Comparison of ENCODE assay signal across 17 cellular contexts in the genomic region with DNA sequence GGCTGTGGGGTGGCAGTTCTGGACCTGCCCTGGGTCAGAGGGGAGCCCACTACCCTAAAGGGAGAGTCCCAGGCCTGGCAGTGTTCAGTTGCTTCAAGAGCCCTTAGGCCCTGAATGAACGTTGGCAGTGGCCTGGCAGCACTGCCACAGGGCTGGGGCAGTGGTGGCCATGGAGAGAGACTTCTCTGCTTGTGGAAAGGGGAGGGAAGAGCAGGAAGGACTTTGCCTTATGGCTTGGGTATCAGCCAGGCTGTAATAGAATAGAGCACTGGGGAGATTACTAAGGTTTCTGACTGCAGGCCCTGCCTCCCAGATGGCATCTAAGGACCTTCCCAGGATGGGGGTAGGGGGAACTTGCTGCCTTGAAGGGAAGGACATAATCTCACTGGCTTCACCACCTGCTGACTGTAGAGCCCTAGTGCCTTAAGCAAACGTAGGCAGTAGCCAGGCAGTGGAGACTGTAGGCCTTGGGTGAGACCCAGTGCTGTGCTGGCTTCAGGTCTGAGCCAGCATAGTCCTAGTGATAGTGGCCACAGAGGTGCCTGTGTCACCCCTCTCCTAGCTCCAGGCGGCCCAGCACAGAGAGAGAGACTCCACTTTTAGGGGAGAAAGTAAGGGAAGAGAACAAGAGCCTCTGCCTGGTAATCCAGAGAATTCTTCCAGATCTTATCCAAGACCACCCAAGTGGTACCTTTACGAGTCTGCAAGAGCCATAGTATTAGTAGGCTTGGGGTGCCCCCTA. TPM values are rescaled to one million over a fixed set of nuclear protein-coding genes. Genes with fewer than 3 reads are reported as not detected.
DNase-seq lines count a peak whose midpoint lies in the region; ATAC-seq, FAIRE-seq and TF ChIP-seq lines count a peak whose summit lies in the region.
"Had no signal": no experiment of that assay in that cellular context is flagged by ENCODE, and none has a peak within 500 bp of the region (broad histone marks: within the 10 kb centered on the region; RNA-seq: fewer than 3 reads in every experiment).

No MANE protein-coding gene starts in this region.

- DNase-seq in breast epithelium (ENCODE audit: low spot score in 2 of 2) (no peak), mammary epithelial cell (no peak), K562 (ENCODE audit: extremely low read depth in 1 of 4, low spot score in 3 of 4) (no peak), mesenteric fat pad (ENCODE audit: low spot score) (peak; percentile 26), GM19238 (ENCODE audit: insufficient read length, low spot score) (no peak), superior temporal gyrus (ENCODE audit: extremely low spot score) (no peak), H7 (no peak)
- DNase-seq: activated B cell treated with CpG ODN at 0.5 μM for 24 hours, amygdala, kidney glomerular epithelial cell, MV-4-11, NCI-H510A treated with DMSO at 0.1 percent for 48 hours, nucleus accumbens had no signal

- H3K4me1 ChIP-seq in breast epithelium (no peaks in the 10 kb centered on the region), mammary epithelial cell (ENCODE audit: insufficient read depth, low read length) (no peaks in the 10 kb centered on the region), K562 (replicated peaks in 1 of 2; ENCODE audit: control insufficient read depth in 2 of 2, insufficient read depth in 2 of 2, low read length in 2 of 2) (peaks cover 0 to 7% of the 10 kb centered on the region in 2 experiments; a peak in 4 of 5 replicates)
- H3K4me1 ChIP-seq: tibial nerve had no signal

- H2AFZ ChIP-seq in mammary epithelial cell (ENCODE audit: low read depth, low read length) (no peak overlapping the region), K562 (ENCODE audit: low read depth, low read length) (no peak overlapping the region)

- H3K27ac ChIP-seq in breast epithelium (peak overlapping the region; percentile 25 to 28), mammary epithelial cell (ENCODE audit: insufficient read depth, low read depth, low read length) (no peak overlapping the region), K562 (ENCODE audit: extremely low read depth, low read depth, low read length) (no peak overlapping the region)
- H3K27ac ChIP-seq: tibial nerve had no signal

- BruUV-seq in mammary epithelial cell (replicated peaks; lab: Mats Ljungman, UMichigan): no TSS peak
- no TSS peak for BruUV-seq in K562 (replicated peaks; lab: Mats Ljungman, UMichigan)

- H3K27me3 ChIP-seq in breast epithelium (no peaks in the 10 kb centered on the region), mammary epithelial cell (ENCODE audit: insufficient read depth, low read length) (no peaks in the 10 kb centered on the region), K562 (ENCODE audit: control insufficient read depth in 2 of 2, insufficient read depth in 2 of 2, low read length in 2 of 2) (no peaks in the 10 kb centered on the region), H7 (ENCODE audit: control insufficient read depth, insufficient read depth, low read length) (no peaks in the 10 kb centered on the region)
- H3K27me3 ChIP-seq: tibial nerve had no signal

- H3K36me3 ChIP-seq in breast epithelium (no peaks in the 10 kb centered on the region), mammary epithelial cell (ENCODE audit: insufficient read depth, low read length) (no peaks in the 10 kb centered on the region), K562 (ENCODE audit: control insufficient read depth, insufficient read depth, low read length) (no peaks in the 10 kb centered on the region), H7 (replicated peaks; ENCODE audit: control insufficient read depth, insufficient read depth, low read length) (no peaks in the 10 kb centered on the region)
- H3K36me3 ChIP-seq: tibial nerve had no signal

- H3K9me3 ChIP-seq in breast epithelium (no peaks in the 10 kb centered on the region), mammary epithelial cell (replicated peaks; ENCODE audit: insufficient read depth, low read length) (no peaks in the 10 kb centered on the region), K562 (replicated peaks; ENCODE audit: control insufficient read depth, insufficient read depth, low read depth, low read length) (no peaks in the 10 kb centered on the region)
- H3K9me3 ChIP-seq: tibial nerve had no signal

- H3K9me1 ChIP-seq in K562 (ENCODE audit: control insufficient read depth, insufficient read depth, low read length): no peaks in the 10 kb centered on the region

- H4K20me1 ChIP-seq in mammary epithelial cell (ENCODE audit: insufficient read depth, low read length) (no peaks in the 10 kb centered on the region), K562 (replicated peaks; ENCODE audit: control insufficient read depth, insufficient read depth, low read length) (no peaks in the 10 kb centered on the region)

- peak; percentile 46 to 62 for TF ChIP-seq RAD21 in K562 (CRISPR knock-in tag; conservative IDR thresholded peaks at IDR 0.05 in 1 of 2, IDR thresholded peaks at IDR 0.05 in 1 of 2)

- CTCF ChIA-PET in mammary epithelial cell (lab: Charles Lee; ENCODE audit: low non-redundant PET): no interaction called here
- CTCF ChIA-PET in K562 (lab: Yijun Ruan, JAX; ENCODE audit: low intra/inter-chr PET ratio): interaction anchor here (0.9 kb wide), 1 partner anchor 102 kb away, joined by 3 read pairs; no protein-coding TSS in a partner anchor

- H3K4me2 ChIP-seq in mammary epithelial cell (ENCODE audit: insufficient read depth, low read depth, low read length) (no peak overlapping the region), K562 (ENCODE audit: insufficient read depth, low read length) (no peak overlapping the region)

- in situ Hi-C loops in mammary epithelial cell (cut with MboI; ENCODE audit: low sequenced_read_pairs in 2 of 2) (no loop called here), K562 (cut with MboI) (no loop called here)

- no peak for FAIRE-seq in K562 (lab: Jason Lieb, UNC)
- FAIRE-seq: A204.1, D721Med had no signal

- dilution Hi-C loops in mammary epithelial cell (cut with HindIII; ENCODE audit: low sequenced_read_pairs): no loop called here

- TF ChIP-seq CTCF in breast epithelium (IDR thresholded peaks at IDR 0.05): no peak
- TF ChIP-seq CTCF in mammary epithelial cell (conservative IDR thresholded peaks at IDR 0.05 in 1 of 2, IDR thresholded peaks at IDR 0.05 in 1 of 2; ENCODE audit: extremely low read depth in 1 of 2, insufficient read depth in 1 of 2, low read depth in 1 of 2, low read length in 2 of 2): no peak
- TF ChIP-seq CTCF in K562 (IDR thresholded peaks at IDR 0.05 in 2 of 3, conservative IDR thresholded peaks at IDR 0.05 in 1 of 3; ENCODE audit: insufficient read depth in 2 of 3, low read depth in 1 of 3, low read length in 3 of 3): peak in 2 of 3 experiments; percentile 25 to 42; a peak in 3 of 6 replicates

- intact Hi-C loops in breast epithelium (cut with DNase I; ENCODE audit: low total_unique reads) (no loop called here), mammary epithelial cell (cut with micrococcal nuclease) (loop anchor here (1.0 kb wide), 2 partner anchors 40 to 102 kb away; no protein-coding TSS in a partner anchor), K562 (cut with micrococcal nuclease) (loop anchor here (2.0 kb wide), 1 partner anchor 101 kb away; no protein-coding TSS in a partner anchor)

- TF ChIP-seq EP300 in K562 (IDR thresholded peaks at IDR 0.05; ENCODE audit: low read length): no peak

- no peak overlapping the region for H3K4me3 ChIP-seq in breast epithelium
- H3K4me3 ChIP-seq in mammary epithelial cell (replicated peaks in 1 of 3; ENCODE audit: insufficient read depth in 1 of 3, low read depth in 2 of 3, low read length in 3 of 3): no peak overlapping the region
- no peak overlapping the region for H3K4me3 ChIP-seq in K562
- H3K4me3 ChIP-seq in H7 (ENCODE audit: insufficient read depth, low read depth, low read length): no peak overlapping the region
- H3K4me3 ChIP-seq: tibial nerve had no signal

- H3K79me2 ChIP-seq in mammary epithelial cell (ENCODE audit: insufficient read depth, low read length) (no peaks in the 10 kb centered on the region), K562 (ENCODE audit: control insufficient read depth, insufficient read depth, low read length) (no peaks in the 10 kb centered on the region)

- no peak overlapping the region for H3K9ac ChIP-seq in mammary epithelial cell (ENCODE audit: insufficient read depth, low read length)
- peak overlapping the region in 1 of 2 experiments; percentile 64; a peak in 1 of 4 replicates for H3K9ac ChIP-seq in K562 (ENCODE audit: insufficient read depth in 1 of 2, low read depth in 2 of 2, low read length in 2 of 2)

- POLR2A ChIA-PET in K562 (lab: Yijun Ruan, JAX): interaction anchor here (0.9 to 1.7 kb wide), 2 partner anchors 10 to 26 kb away, joined by 3 to 8 read pairs; no protein-coding TSS in a partner anchor

- TF ChIP-seq POLR2A in breast epithelium (IDR thresholded peaks at IDR 0.05): no peak
- no peak for TF ChIP-seq POLR2A in K562 (conservative IDR thresholded peaks at IDR 0.05)

- WGBS in mammary epithelial cell (ENCODE audit: low coverage, missing lambda C conversion rate): 42% methylated on average over 3 of the region's 4 CpGs
- WGBS in K562 (ENCODE audit: insufficient coverage, low coverage, missing lambda C conversion rate): 37% methylated on average over 4 of the region's 4 CpGs

- 0 out of 3 replicates have a peak, but pooled peaks have one; percentile 27 for ATAC-seq in K562
- no peak for ATAC-seq in GM19395 (IDR thresholded peaks at IDR 0.05; ENCODE audit: unreplicated experiment)

RNA-seq across cellular contexts. Expression of a gene that starts 27.6 kb away (rescaled TPM):
- total RNA-seq in breast epithelium: 10 to 100 TPM; 41.1 to 68.1 (median 59.3) TPM
- 10 to 100 TPM; 12.8 to 20.2 TPM for total RNA-seq in mammary epithelial cell
- polyA plus RNA-seq in mammary epithelial cell: 7.8 TPM
- 7.9 TPM for polyA minus RNA-seq in mammary epithelial cell
- total RNA-seq in K562 (2011; cell fraction: chromatin; rRNA removed; ENCODE audit: low replicate concordance): 64.9 and 174 TPM in 2 replicates
- total RNA-seq in K562 (2011; cell fraction: nucleolus; rRNA removed): 86.7 and 90.4 TPM in 2 replicates
- 47.3 and 58.2 TPM in 2 replicates for total RNA-seq in K562 (2011; cell fraction: nucleoplasm; rRNA removed)
- 9.1 and 9.7 TPM in 2 replicates for total RNA-seq in K562 (2014; rRNA removed)
- 2.8 and 3.2 TPM in 2 replicates for total RNA-seq in K562 (2014; rRNA removed; fragmentation: Illumina TruSeq; extraction: Trizol)
- total RNA-seq in K562 (2015; rRNA removed; fragmentation: Illumina TruSeq; extraction: Trizol): 2.1 TPM in 2 replicates
- 10.8 and 10.9 TPM in 2 replicates for total RNA-seq in K562 (2021)
- 10.9 and 18.1 TPM in 2 replicates for polyA plus RNA-seq in K562 (2011; rRNA removed)
- polyA plus RNA-seq in K562 (2011; cell fraction: cytosol; rRNA removed): 8.3 and 14.3 TPM in 2 replicates
- polyA plus RNA-seq in K562 (2011; cell fraction: nucleus; rRNA removed): 109 and 177 TPM in 2 replicates
- 14.3 and 16.8 TPM in 2 replicates for polyA plus RNA-seq in K562 (2012)
- 7.9 and 9.7 TPM in 2 replicates for polyA plus RNA-seq in K562 (2014; fragmentation: Illumina TruSeq; extraction: Trizol)
- polyA plus RNA-seq in K562 (2014; fragmentation: Nextera tagmentation; extraction: Ambion mirVana): under 1 TPM; 0.11 to 0.13 TPM
- 8.8 and 12.2 TPM in 2 replicates for polyA plus RNA-seq in K562 (2014; rRNA removed)
- polyA minus RNA-seq in K562 (2011; rRNA and poly(A)+ RNA removed): 27.5 and 34.5 TPM in 2 replicates
- polyA minus RNA-seq in K562 (2011; cell fraction: cytosol; rRNA and poly(A)+ RNA removed): 13.3 and 26.9 TPM in 2 replicates
- polyA minus RNA-seq in K562 (2011; cell fraction: nucleus; rRNA and poly(A)+ RNA removed): 90.7 and 117 TPM in 2 replicates
- total RNA-seq in mesenteric fat pad: 54.1 TPM
- 23.4 and 49.6 TPM in 2 replicates for total RNA-seq in H7 (2014; rRNA removed; shearing (Covaris generic))

RNA-seq across cellular contexts. Expression of a gene that starts 43.5 kb away (rescaled TPM):
- total RNA-seq in breast epithelium (1 to 10 TPM in 2 of 3 donors, under 1 TPM in 1; 0.80 to 1.3 (median 1.0) TPM), mammary epithelial cell (10 to 100 TPM in 1 of 2 donors, 1 to 10 TPM in 1; 2.2 to 10.1 TPM), K562 (2014; rRNA removed) (not detected in 2 replicates), K562 (2014; rRNA removed; fragmentation: Illumina TruSeq; extraction: Trizol) (not detected in 2 replicates), K562 (2015; rRNA removed; fragmentation: Illumina TruSeq; extraction: Trizol) (not detected in 2 replicates), K562 (2021) (0.13 and 0.22 TPM in 2 replicates), mesenteric fat pad (1.8 TPM)
- polyA plus RNA-seq in mammary epithelial cell (5.4 TPM), K562 (2011; rRNA removed) (0.07 and 0.09 TPM in 2 replicates), K562 (2014; fragmentation: Illumina TruSeq; extraction: Trizol) (0.07 TPM in 1 of 2 replicates, not detected in the other), K562 (2014; fragmentation: Nextera tagmentation; extraction: Ambion mirVana) (under 1 TPM in 1 of 2 experiments, not detected in 1; 0.04 TPM), K562 (2014; rRNA removed) (0.11 and 0.86 TPM in 2 replicates)
- 1.1 TPM for polyA minus RNA-seq in mammary epithelial cell
- 0.19 and 0.25 TPM in 2 replicates for total RNA-seq in K562 (2011; cell fraction: chromatin; rRNA removed; ENCODE audit: low replicate concordance)
- 0.26 and 0.33 TPM in 2 replicates for total RNA-seq in K562 (2011; cell fraction: nucleolus; rRNA removed)
- total RNA-seq in K562 (2011; cell fraction: nucleoplasm; rRNA removed): 0.37 TPM in 1 of 2 replicates, not detected in the other
- 0.06 and 0.22 TPM in 2 replicates for polyA plus RNA-seq in K562 (2011; cell fraction: cytosol; rRNA removed)
- 0.37 and 1.1 TPM in 2 replicates for polyA plus RNA-seq in K562 (2011; cell fraction: nucleus; rRNA removed)
- 0.23 and 0.72 TPM in 2 replicates for polyA plus RNA-seq in K562 (2012)
- polyA minus RNA-seq in K562 (2011; rRNA and poly(A)+ RNA removed): 0.11 TPM in 1 of 2 replicates, not detected in the other
- polyA minus RNA-seq in K562 (2011; cell fraction: cytosol; rRNA and poly(A)+ RNA removed): not detected in 2 replicates
- polyA minus RNA-seq in K562 (2011; cell fraction: nucleus; rRNA and poly(A)+ RNA removed): 0.22 TPM in 1 of 2 replicates, not detected in the other
- 1.0 and 2.7 TPM in 2 replicates for total RNA-seq in H7 (2014; rRNA removed; shearing (Covaris generic))

RNA-seq across cellular contexts. Expression of a gene that starts 47.8 kb away (rescaled TPM):
- total RNA-seq in breast epithelium: 100 to 1,000 TPM in 1 of 3 donors, 10 to 100 TPM in 2; 37.3 to 126 (median 85.5) TPM
- 10 to 100 TPM; 17.0 to 48.5 TPM for total RNA-seq in mammary epithelial cell
- polyA plus RNA-seq in mammary epithelial cell: 13.9 TPM
- polyA minus RNA-seq in mammary epithelial cell: 5.3 TPM
- 4.2 and 9.2 TPM in 2 replicates for total RNA-seq in K562 (2011; cell fraction: chromatin; rRNA removed; ENCODE audit: low replicate concordance)
- 5.4 and 6.7 TPM in 2 replicates for total RNA-seq in K562 (2011; cell fraction: nucleolus; rRNA removed)
- 6.3 and 7.8 TPM in 2 replicates for total RNA-seq in K562 (2011; cell fraction: nucleoplasm; rRNA removed)
- total RNA-seq in K562 (2014; rRNA removed): 8.0 and 8.9 TPM in 2 replicates
- 4.5 and 5.2 TPM in 2 replicates for total RNA-seq in K562 (2014; rRNA removed; fragmentation: Illumina TruSeq; extraction: Trizol)
- 1.9 and 2.1 TPM in 2 replicates for total RNA-seq in K562 (2015; rRNA removed; fragmentation: Illumina TruSeq; extraction: Trizol)
- total RNA-seq in K562 (2021): 5.9 and 7.9 TPM in 2 replicates
- polyA plus RNA-seq in K562 (2011; rRNA removed): 3.3 and 5.4 TPM in 2 replicates
- 3.1 and 11.0 TPM in 2 replicates for polyA plus RNA-seq in K562 (2011; cell fraction: cytosol; rRNA removed)
- polyA plus RNA-seq in K562 (2011; cell fraction: nucleus; rRNA removed): 1.8 and 4.2 TPM in 2 replicates
- 5.4 and 9.4 TPM in 2 replicates for polyA plus RNA-seq in K562 (2012)
- 5.8 and 6.1 TPM in 2 replicates for polyA plus RNA-seq in K562 (2014; fragmentation: Illumina TruSeq; extraction: Trizol)
- under 1 TPM; 0.51 to 0.60 TPM for polyA plus RNA-seq in K562 (2014; fragmentation: Nextera tagmentation; extraction: Ambion mirVana)
- 6.9 and 7.0 TPM in 2 replicates for polyA plus RNA-seq in K562 (2014; rRNA removed)
- polyA minus RNA-seq in K562 (2011; rRNA and poly(A)+ RNA removed): 1.8 and 2.8 TPM in 2 replicates
- 2.8 and 3.2 TPM in 2 replicates for polyA minus RNA-seq in K562 (2011; cell fraction: cytosol; rRNA and poly(A)+ RNA removed)
- 2.3 and 2.6 TPM in 2 replicates for polyA minus RNA-seq in K562 (2011; cell fraction: nucleus; rRNA and poly(A)+ RNA removed)
- total RNA-seq in mesenteric fat pad: 101 TPM
- 2.6 and 5.3 TPM in 2 replicates for total RNA-seq in H7 (2014; rRNA removed; shearing (Covaris generic))

Comparison
In these comparisons a context has a peak if more than half of its experiments do, and no peak if none do; other contexts are left out.
1. H3K27ac ChIP-seq: peak in breast epithelium (2 of 2); none in mammary epithelial cell (single experiment) and K562 (single experiment).
2. CTCF ChIP-seq: peak in K562 (2 of 3); none in breast epithelium (0 of 3) and mammary epithelial cell (0 of 2).